ENCODE assay signal across 10 cellular contexts in the genomic region with DNA sequence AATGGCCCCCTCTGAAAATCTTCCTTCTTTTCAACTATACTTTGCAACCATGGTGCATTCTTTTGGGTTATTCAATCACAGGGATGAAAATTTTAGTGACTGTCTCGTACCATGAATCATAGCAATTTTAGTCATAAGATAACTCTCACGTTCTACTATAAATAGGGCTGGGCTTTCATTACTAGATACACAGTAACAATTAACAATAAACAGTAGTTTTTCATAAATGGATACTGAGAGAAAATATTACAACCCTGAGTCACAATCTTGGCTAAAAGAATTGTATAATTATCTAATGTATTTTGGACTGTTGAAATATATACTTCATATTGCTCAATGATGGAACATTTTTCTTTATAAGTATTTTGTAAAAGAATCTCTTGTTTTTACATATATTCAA.
DNase-seq lines count a peak whose midpoint lies in the region; ATAC-seq and TF ChIP-seq lines count a peak whose summit lies in the region.
"Had no signal": no experiment of that assay in that cellular context is flagged by ENCODE, and none has a peak within 500 bp of the region (broad histone marks: within the 10 kb centered on the region; RNA-seq: fewer than 3 reads in every experiment).

No MANE protein-coding gene starts in this region.

- WGBS in esophagus, 2 donors: 24 to 34% methylated on average over 2 of the region's 2 CpGs

- H3K27ac Mint-ChIP-seq in WTC11: no peak overlapping the region

- CTCF ChIA-PET in WTC11 (lab: Charles Lee): interaction anchor here (0.8 kb wide), 1 partner anchor 81 kb away, joined by 3 read pairs; no protein-coding TSS in a partner anchor

- H3K27ac ChIP-seq in OCI-LY1 (ENCODE audit: low read depth, low read length, poor library complexity, severe bottlenecking) (peak overlapping the region; percentile 97), esophagus (ENCODE audit: low read depth in 2 of 2, low read length in 1 of 2) (peak overlapping the region; percentile 37 to 40), osteoblast (ENCODE audit: low read depth, low read length) (peak overlapping the region; percentile 87)

- H3K79me2 ChIP-seq in OCI-LY1 (ENCODE audit: insufficient read depth, low read length) (no peaks in the 10 kb centered on the region), osteoblast (ENCODE audit: insufficient read depth, low read length) (no peaks in the 10 kb centered on the region)

- H3K36me3 Mint-ChIP-seq in WTC11: no peaks in the 10 kb centered on the region

- H3K4me3 ChIP-seq in OCI-LY1 (ENCODE audit: low read depth, low read length, poor library complexity, severe bottlenecking) (peak overlapping the region; percentile 31), esophagus (ENCODE audit: low read depth in 1 of 2, low read length in 2 of 2) (no peak overlapping the region), osteoblast (ENCODE audit: insufficient read depth, low read length) (peak overlapping the region; percentile 24), HAP-1 (no peak overlapping the region)

- no peaks in the 10 kb centered on the region for H4K20me1 ChIP-seq in OCI-LY1 (ENCODE audit: insufficient read depth, low read length)
- H4K20me1 ChIP-seq in osteoblast (ENCODE audit: insufficient read depth, low read length): no peaks in the 10 kb centered on the region

- H2AFZ ChIP-seq in OCI-LY1 (ENCODE audit: low read length): no peak overlapping the region
- H2AFZ ChIP-seq in osteoblast (ENCODE audit: low read length): no peak overlapping the region

- H3K9me2 ChIP-seq in OCI-LY1 (ENCODE audit: low read depth, low read length): no peaks in the 10 kb centered on the region

- H3K9me3 ChIP-seq in OCI-LY1 (ENCODE audit: low read length) (no peaks in the 10 kb centered on the region), esophagus (ENCODE audit: control insufficient read depth in 2 of 2, insufficient read depth in 1 of 2, low read depth in 1 of 2, low read length in 1 of 2) (no peaks in the 10 kb centered on the region), osteoblast (ENCODE audit: low read depth, low read length) (no peaks in the 10 kb centered on the region), HAP-1 (no peaks in the 10 kb centered on the region)

- peak; percentile 83 for DNase-seq in EL
- peak; percentile 77 for DNase-seq in osteoblast (ENCODE audit: insufficient read length, low spot score, missing footprints)
- DNase-seq in amygdala (lab: John Stamatoyannopoulos, UW): no peak
- no peak for DNase-seq in WTC11 (ENCODE audit: low spot score)
- DNase-seq in HAP-1 (ENCODE audit: low spot score in 2 of 2): no peak
- DNase-seq: NCI-H2081 treated with DMSO at 0.1 percent for 48 hours, retina had no signal

- TF ChIP-seq CTCF in OCI-LY1 (IDR thresholded peaks at IDR 0.05; ENCODE audit: low read length) (no peak), osteoblast (IDR thresholded peaks at IDR 0.05; ENCODE audit: extremely low read depth, low read depth, low read length) (no peak), WTC11 (IDR thresholded peaks at IDR 0.05) (no peak)

- H3F3A ChIP-seq in OCI-LY1 (ENCODE audit: insufficient read depth, low read length): peaks cover 21% of the 10 kb centered on the region

- POLR2A ChIA-PET in WTC11 (lab: Charles Lee): no interaction called here

- H3K9me3 Mint-ChIP-seq in WTC11: no peaks in the 10 kb centered on the region

- H3K9ac ChIP-seq in OCI-LY1 (ENCODE audit: low read length): peak overlapping the region; percentile 77

- H3K36me3 ChIP-seq in OCI-LY1 (ENCODE audit: insufficient read depth, low read length) (no peaks in the 10 kb centered on the region), esophagus (ENCODE audit: control insufficient read depth in 2 of 2, insufficient read depth in 2 of 2, low read length in 1 of 2) (no peaks in the 10 kb centered on the region), osteoblast (ENCODE audit: insufficient read depth, low read length) (no peaks in the 10 kb centered on the region), HAP-1 (replicated peaks) (no peaks in the 10 kb centered on the region)

- H3K27me3 Mint-ChIP-seq in WTC11 (ENCODE audit: low read depth): no peaks in the 10 kb centered on the region

- peak overlapping the region; percentile 63 for H3K4me2 ChIP-seq in OCI-LY1 (ENCODE audit: low read length)
- H3K4me2 ChIP-seq in osteoblast (ENCODE audit: insufficient read depth, low read length): peak overlapping the region; percentile 69

- H3K4me3 Mint-ChIP-seq in WTC11: no peak overlapping the region

- H3K4me1 Mint-ChIP-seq in WTC11: peaks cover 10% of the 10 kb centered on the region

- H3K4me1 ChIP-seq in OCI-LY1 (ENCODE audit: insufficient read depth, low read length, severe bottlenecking) (peaks cover 98% of the 10 kb centered on the region), esophagus (ENCODE audit: control insufficient read depth in 2 of 2, insufficient read depth in 2 of 2, low read length in 1 of 2) (no peaks in the 10 kb centered on the region), osteoblast (ENCODE audit: insufficient read depth, low read length) (peaks cover 59% of the 10 kb centered on the region), HAP-1 (no peaks in the 10 kb centered on the region)

- in situ Hi-C loops in HAP-1 (cut with MboI; ENCODE audit: low sequenced_read_pairs): no loop called here

- H3K27me3 ChIP-seq in OCI-LY1 (ENCODE audit: insufficient read depth, low read length): no peaks in the 10 kb centered on the region
- no peaks in the 10 kb centered on the region for H3K27me3 ChIP-seq in esophagus (ENCODE audit: control insufficient read depth in 1 of 2, insufficient read depth in 2 of 2, low read length in 2 of 2)
- H3K27me3 ChIP-seq in osteoblast (ENCODE audit: insufficient read depth, low read length): no peaks in the 10 kb centered on the region
- H3K27me3 ChIP-seq in HAP-1 (ENCODE audit: low read depth): no peaks in the 10 kb centered on the region

- ATAC-seq in GM21447 (IDR thresholded peaks at IDR 0.05; ENCODE audit: unreplicated experiment): no peak
- no peak for ATAC-seq in WTC11

TF ChIP-seq in WTC11, 78 proteins besides CTCF, POLR2A, EP300 and RAD21:
- TF ChIP-seq ZNF671 (CRISPR knock-in tag; IDR thresholded peaks at IDR 0.05): no peak
- no peak for TF ChIP-seq NFATC4 (CRISPR knock-in tag; IDR thresholded peaks at IDR 0.05)
- TF ChIP-seq ZNF263 (CRISPR knock-in tag; IDR thresholded peaks at IDR 0.05; ENCODE audit: low read depth): no peak
- TF ChIP-seq CREM (CRISPR knock-in tag; IDR thresholded peaks at IDR 0.05): no peak

Comparison
In these comparisons a context has a peak if more than half of its experiments do, and no peak if none do; other contexts are left out.
1. DNase-seq: peak in EL (single experiment) and osteoblast (single experiment); none in amygdala (0 of 56), WTC11 (single experiment) and HAP-1 (0 of 2).
2. H3K27ac ChIP-seq: peak in every context shown above with its lines; median percentile 97 in OCI-LY1; 87 in osteoblast; 38 in esophagus.
3. H3K4me3 ChIP-seq: peak in OCI-LY1 (single experiment) and osteoblast (single experiment); none in esophagus (0 of 2) and HAP-1 (single experiment).